ENCODE assay signal across 11 cellular contexts in genomic region chr1:32106663-32107273, GRCh38. TPM values are rescaled to one million over a fixed set of nuclear protein-coding genes. Genes with fewer than 3 reads are reported as not detected.
A peak's percentile ranks its signal among the peaks of the same experiment; 100 is the strongest.
DNase-seq lines count a peak whose midpoint lies in the region; ATAC-seq and TF ChIP-seq lines count a peak whose summit lies in the region.
"Had no signal": no experiment of that assay in that cellular context is flagged by ENCODE, and none has a peak within 500 bp of the region (broad histone marks: within the 10 kb centered on the region; RNA-seq: fewer than 3 reads in every experiment).

No MANE protein-coding gene starts in this region.

- peak overlapping the region; percentile 66; the same call in 1 of the 2 replicates for H2AFZ ChIP-seq in OCI-LY7 (ENCODE audit: low read length)

- no peaks in the 10 kb centered on the region for H3K9me2 ChIP-seq in OCI-LY7 (ENCODE audit: insufficient read depth, low read length)

- intact Hi-C loops in OCI-LY7 (cut with micrococcal nuclease; ENCODE audit: unreplicated experiment): no loop called here

- peaks cover 12% of the 10 kb centered on the region for H4K20me1 ChIP-seq in OCI-LY7 (ENCODE audit: insufficient read depth, low read length)

- no peak overlapping the region for H3K27ac ChIP-seq in OCI-LY7 (ENCODE audit: low read depth, low read length, poor library complexity, severe bottlenecking)

- H3K27ac Mint-ChIP-seq in activated T-cell treated with anti-CD3 and anti-CD28 coated beads, Interleukin-2, amount 50 U/mL, for 72 hours: peak overlapping the region; percentile 18
- H3K27ac Mint-ChIP-seq in chondrocyte (ENCODE audit: unreplicated experiment): no peak overlapping the region
- peak overlapping the region; percentile 26 for H3K27ac Mint-ChIP-seq in stimulated activated naive B cell treated with anti-CD40 and anti-IgM and Interleukin-4, amounts not matched to agents 10 μg/mL and 1 μg/mL and 100 μg/mL, for 72 hours

- H3K36me3 ChIP-seq in OCI-LY7 (ENCODE audit: insufficient read depth, low read length): peaks cover 15% of the 10 kb centered on the region; the same call in 1 of the 2 replicates
- H3K36me3 ChIP-seq: uterus had no signal

- peaks cover 26% of the 10 kb centered on the region for H3K4me1 ChIP-seq in OCI-LY7 (ENCODE audit: insufficient read depth, low read length, poor library complexity, severe bottlenecking)

- no peak for TF ChIP-seq CTCF in OCI-LY7 (conservative IDR thresholded peaks at IDR 0.05; ENCODE audit: low read length)
- no peak for TF ChIP-seq CTCF in chondrocyte (IDR thresholded peaks at IDR 0.05)

- H3K4me1 Mint-ChIP-seq in activated T-cell treated with anti-CD3 and anti-CD28 coated beads, Interleukin-2, amount 50 U/mL, for 72 hours (ENCODE audit: low read depth): peaks cover 33% of the 10 kb centered on the region
- H3K4me1 Mint-ChIP-seq in chondrocyte (ENCODE audit: low read depth): peaks cover 41% of the 10 kb centered on the region
- H3K4me1 Mint-ChIP-seq in stimulated activated naive B cell treated with anti-CD40 and anti-IgM and Interleukin-4, amounts not matched to agents 10 μg/mL and 1 μg/mL and 100 μg/mL, for 72 hours: peaks cover 22 to 39% of the 10 kb centered on the region in 2 donors

- peaks cover 4% of the 10 kb centered on the region in 2 donors for H3K36me3 Mint-ChIP-seq in activated T-cell treated with anti-CD3 and anti-CD28 coated beads, Interleukin-2, amount 50 U/mL, for 72 hours (ENCODE audit: insufficient read depth in 2 of 2)
- no peaks in the 10 kb centered on the region for H3K36me3 Mint-ChIP-seq in chondrocyte (ENCODE audit: low read depth)
- H3K36me3 Mint-ChIP-seq in stimulated activated naive B cell treated with anti-CD40 and anti-IgM and Interleukin-4, amounts not matched to agents 10 μg/mL and 1 μg/mL and 100 μg/mL, for 72 hours: peaks cover 12 to 20% of the 10 kb centered on the region in 2 donors

- H3K9me3 ChIP-seq in OCI-LY7 (ENCODE audit: low read length): no peaks in the 10 kb centered on the region
- H3K9me3 ChIP-seq: ascending aorta, uterus had no signal

- H3K9me3 Mint-ChIP-seq in activated T-cell treated with anti-CD3 and anti-CD28 coated beads, Interleukin-2, amount 50 U/mL, for 72 hours: no peaks in the 10 kb centered on the region
- no peaks in the 10 kb centered on the region for H3K9me3 Mint-ChIP-seq in chondrocyte (ENCODE audit: low read depth)
- no peaks in the 10 kb centered on the region for H3K9me3 Mint-ChIP-seq in stimulated activated naive B cell treated with anti-CD40 and anti-IgM and Interleukin-4, amounts not matched to agents 10 μg/mL and 1 μg/mL and 100 μg/mL, for 72 hours

- peak overlapping the region; percentile 97 for H3K4me3 ChIP-seq in OCI-LY7 (ENCODE audit: low read depth, low read length, poor library complexity, severe bottlenecking)

- no peak for DNase-seq in activated T-cell treated with anti-CD3 and anti-CD28 coated beads, Interleukin-2, amount 50 U/mL, for 72 hours
- no peak for DNase-seq in activated T-cell treated with anti-CD3 and anti-CD28 coated beads for 4 hours
- DNase-seq in OCI-LY7 (ENCODE audit: low spot score): no peak
- no peak for DNase-seq in chondrocyte (ENCODE audit: low spot score)
- DNase-seq in stimulated activated naive B cell treated with anti-CD40 and anti-IgM and Interleukin-4, amounts not matched to agents 10 μg/mL and 1 μg/mL and 100 μg/mL, for 72 hours: no peak
- no peak for DNase-seq in HPDE6-E6E7 (ENCODE audit: extremely low spot score)
- DNase-seq in iPS-NIHi7 (ENCODE audit: extremely low spot score): no peak
- DNase-seq: NCI-H446 treated with DMSO at 0.1 percent for 48 hours had no signal

- POLR2A ChIA-PET in OCI-LY7 (lab: Charles Lee): interaction anchor here (0.6 to 5.6 kb wide), 4 partner anchors 14 to 290 kb away, joined by 3 to 27 read pairs (median 4); partner anchors contain the start of gene TMEM39B

- peak overlapping the region; percentile 84 for H3K4me2 ChIP-seq in OCI-LY7 (ENCODE audit: low read length)

- BruUV-seq in OCI-LY7 (replicated peaks; lab: Mats Ljungman, UMichigan): TSS peak; percentile 65

- peaks cover 39% of the 10 kb centered on the region for H3K79me2 ChIP-seq in OCI-LY7 (ENCODE audit: insufficient read depth, low read depth, low read length)

- CTCF ChIA-PET in OCI-LY7 (lab: Charles Lee; ENCODE audit: unreplicated experiment): no interaction called here

- H3K27me3 Mint-ChIP-seq in activated T-cell treated with anti-CD3 and anti-CD28 coated beads, Interleukin-2, amount 50 U/mL, for 72 hours (ENCODE audit: low read depth): no peaks in the 10 kb centered on the region
- H3K27me3 Mint-ChIP-seq in chondrocyte (ENCODE audit: low read depth): no peaks in the 10 kb centered on the region
- H3K27me3 Mint-ChIP-seq in stimulated activated naive B cell treated with anti-CD40 and anti-IgM and Interleukin-4, amounts not matched to agents 10 μg/mL and 1 μg/mL and 100 μg/mL, for 72 hours: no peaks in the 10 kb centered on the region

- peak overlapping the region; percentile 26 to 84 for H3K4me3 Mint-ChIP-seq in activated T-cell treated with anti-CD3 and anti-CD28 coated beads, Interleukin-2, amount 50 U/mL, for 72 hours
- H3K4me3 Mint-ChIP-seq in chondrocyte (ENCODE audit: unreplicated experiment): peak overlapping the region; percentile 25
- peak overlapping the region; percentile 33 to 98 for H3K4me3 Mint-ChIP-seq in stimulated activated naive B cell treated with anti-CD40 and anti-IgM and Interleukin-4, amounts not matched to agents 10 μg/mL and 1 μg/mL and 100 μg/mL, for 72 hours

- no peak for ATAC-seq in activated T-cell treated with anti-CD3 and anti-CD28 coated beads, Interleukin-2, amount 50 U/mL, for 72 hours (replicated peaks in 1 of 2)
- ATAC-seq in stimulated activated naive B cell treated with anti-CD40 and anti-IgM and Interleukin-4, amounts not matched to agents 10 μg/mL and 1 μg/mL and 100 μg/mL, for 72 hours (replicated peaks): no peak
- ATAC-seq in GM19351 (IDR thresholded peaks at IDR 0.05; ENCODE audit: unreplicated experiment): no peak

RNA-seq across cellular contexts. Expression of gene KPNA6, which starts 1.1 kb away (rescaled TPM):
- 10 to 100 TPM; 63.3 to 65.8 TPM for total RNA-seq in activated T-cell treated with anti-CD3 and anti-CD28 coated beads, Interleukin-2, amount 50 U/mL, for 72 hours
- total RNA-seq in OCI-LY7 (2014; rRNA removed; shearing (Covaris generic)): 16.6 and 19.5 TPM in 2 replicates
- total RNA-seq in OCI-LY7 (2022): 36.3 and 40.7 TPM in 2 replicates
- 66.3 to 89.3 TPM (median 80.9 TPM) in 3 replicates for total RNA-seq in chondrocyte

RNA-seq across cellular contexts. Expression of gene TMEM39B, which starts 34.0 kb away (rescaled TPM):
- 10 to 100 TPM; 28.4 to 38.0 TPM for total RNA-seq in activated T-cell treated with anti-CD3 and anti-CD28 coated beads, Interleukin-2, amount 50 U/mL, for 72 hours
- 10.0 and 11.3 TPM in 2 replicates for total RNA-seq in OCI-LY7 (2014; rRNA removed; shearing (Covaris generic))
- total RNA-seq in OCI-LY7 (2022) (35.9 and 38.8 TPM in 2 replicates), chondrocyte (13.9 to 15.8 TPM (median 14.1 TPM) in 3 replicates)
